Comparison of ENCODE assay signal across 1 cellular context in the genomic region with DNA sequence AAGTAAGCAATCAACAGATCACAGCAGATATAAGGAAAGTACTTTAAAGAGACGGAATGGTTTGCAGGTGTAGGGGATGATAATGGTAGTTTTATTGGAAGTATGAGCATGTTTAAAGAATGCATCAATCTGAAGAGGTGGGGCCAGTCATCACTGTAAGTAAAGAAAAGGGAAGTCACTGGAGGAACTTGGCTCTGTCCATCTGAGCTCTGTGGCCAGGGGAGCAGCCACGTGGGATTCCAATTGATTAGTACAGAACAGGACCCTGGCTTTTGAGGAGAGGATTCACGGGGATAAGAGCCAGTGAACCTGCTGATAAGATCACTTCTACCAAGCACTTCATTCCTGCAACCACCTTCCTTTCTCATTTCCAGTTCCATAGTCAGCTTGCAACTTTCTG.
TF ChIP-seq lines count a peak whose summit lies in the region.

No MANE protein-coding gene starts in this region.

TF ChIP-seq in K562, 482 proteins besides CTCF, POLR2A, EP300 and RAD21 (continued from another document):
- TF ChIP-seq, protein P1, sequence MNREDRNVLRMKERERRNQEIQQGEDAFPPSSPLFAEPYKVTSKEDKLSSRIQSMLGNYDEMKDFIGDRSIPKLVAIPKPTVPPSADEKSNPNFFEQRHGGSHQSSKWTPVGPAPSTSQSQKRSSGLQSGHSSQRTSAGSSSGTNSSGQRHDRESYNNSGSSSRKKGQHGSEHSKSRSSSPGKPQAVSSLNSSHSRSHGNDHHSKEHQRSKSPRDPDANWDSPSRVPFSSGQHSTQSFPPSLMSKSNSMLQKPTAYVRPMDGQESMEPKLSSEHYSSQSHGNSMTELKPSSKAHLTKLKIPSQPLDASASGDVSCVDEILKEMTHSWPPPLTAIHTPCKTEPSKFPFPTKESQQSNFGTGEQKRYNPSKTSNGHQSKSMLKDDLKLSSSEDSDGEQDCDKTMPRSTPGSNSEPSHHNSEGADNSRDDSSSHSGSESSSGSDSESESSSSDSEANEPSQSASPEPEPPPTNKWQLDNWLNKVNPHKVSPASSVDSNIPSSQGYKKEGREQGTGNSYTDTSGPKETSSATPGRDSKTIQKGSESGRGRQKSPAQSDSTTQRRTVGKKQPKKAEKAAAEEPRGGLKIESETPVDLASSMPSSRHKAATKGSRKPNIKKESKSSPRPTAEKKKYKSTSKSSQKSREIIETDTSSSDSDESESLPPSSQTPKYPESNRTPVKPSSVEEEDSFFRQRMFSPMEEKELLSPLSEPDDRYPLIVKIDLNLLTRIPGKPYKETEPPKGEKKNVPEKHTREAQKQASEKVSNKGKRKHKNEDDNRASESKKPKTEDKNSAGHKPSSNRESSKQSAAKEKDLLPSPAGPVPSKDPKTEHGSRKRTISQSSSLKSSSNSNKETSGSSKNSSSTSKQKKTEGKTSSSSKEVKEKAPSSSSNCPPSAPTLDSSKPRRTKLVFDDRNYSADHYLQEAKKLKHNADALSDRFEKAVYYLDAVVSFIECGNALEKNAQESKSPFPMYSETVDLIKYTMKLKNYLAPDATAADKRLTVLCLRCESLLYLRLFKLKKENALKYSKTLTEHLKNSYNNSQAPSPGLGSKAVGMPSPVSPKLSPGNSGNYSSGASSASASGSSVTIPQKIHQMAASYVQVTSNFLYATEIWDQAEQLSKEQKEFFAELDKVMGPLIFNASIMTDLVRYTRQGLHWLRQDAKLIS (CRISPR knock-in tag; IDR thresholded peaks at IDR 0.05), result no peak
- TF ChIP-seq HINFP (tag; conservative IDR thresholded peaks at IDR 0.05; ENCODE audit: low read depth) (no peak), ZNF133 (CRISPR knock-in tag; IDR thresholded peaks at IDR 0.05) (no peak), CCNT2 (IDR thresholded peaks at IDR 0.05; ENCODE audit: borderline replicate concordance, extremely low read depth, insufficient read length, low read depth, low read length) (no peak), L3MBTL2 (IDR thresholded peaks at IDR 0.05) (no peak), ETV5 (CRISPR knock-in tag; IDR thresholded peaks at IDR 0.05; ENCODE audit: low read depth) (no peak), ATF6 (CRISPR knock-in tag; IDR thresholded peaks at IDR 0.05) (no peak)
TF ChIP-seq in K562: peak in this region for 3.
